In the genomic region with DNA sequence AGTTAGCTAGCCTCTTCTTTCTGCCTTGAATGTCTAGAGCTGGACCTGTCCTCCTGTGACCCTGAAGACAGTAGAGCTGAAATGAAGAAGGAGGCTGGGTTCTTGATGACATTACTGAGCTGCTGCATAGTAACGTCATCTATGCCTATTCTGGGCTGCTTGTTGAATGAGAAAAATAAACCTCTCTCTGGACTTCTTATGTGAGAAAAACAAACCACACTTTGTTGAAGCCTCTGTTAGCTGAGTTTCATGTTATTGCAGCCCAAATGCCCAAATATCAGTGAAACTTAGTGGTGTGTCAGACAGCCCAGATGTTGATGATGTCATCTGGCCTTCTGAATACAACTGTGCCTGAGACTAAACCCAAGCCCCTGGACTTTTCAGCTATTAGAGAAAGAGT, we compare ENCODE assay signal across 8 cellular contexts.
DNase-seq lines count a peak whose midpoint lies in the region; ATAC-seq and TF ChIP-seq lines count a peak whose summit lies in the region.

No MANE protein-coding gene starts in this region.

- no peak for TF ChIP-seq POLR2A in transverse colon (IDR thresholded peaks at IDR 0.05)

- peaks cover 2% of the 10 kb centered on the region for H3K27me3 Mint-ChIP-seq in activated T-helper 2 cell treated with anti-CD3 and anti-CD28 coated beads, Interferon-gamma antibody, Interleukin-2, Interleukin-4, amounts not matched to agents 10 μg/mL and 5 μg/mL and 100 μg/mL, durations not matched to agents 14 hours and 24 hours and 36 hours (ENCODE audit: low read depth)

- H3K4me1 Mint-ChIP-seq in activated T-helper 2 cell treated with anti-CD3 and anti-CD28 coated beads, Interferon-gamma antibody, Interleukin-2, Interleukin-4, amounts not matched to agents 10 μg/mL and 5 μg/mL and 100 μg/mL, durations not matched to agents 14 hours and 24 hours and 36 hours (ENCODE audit: low read depth) = peaks cover 38% of the 10 kb centered on the region

- 55% methylated on average over 1 of the region's 1 CpG; no CpG with 5 or more reads in 1 of the 2 donors for WGBS in transverse colon (ENCODE audit: low coverage in 1 of 2), 2 donors

- in situ Hi-C loops in transverse colon (cut with MboI; ENCODE audit: low pct_ligation_motif_present in 1 of 4, low pct_unique_long_range_greater_than_20kb in 1 of 4, low sequenced_read_pairs in 3 of 4) = loop anchor here (10.0 to 25.0 kb wide), 7 partner anchors 245 to 895 kb away; a partner anchor contains a TSS

- no peak for DNase-seq in activated T-helper 2 cell treated with anti-CD3 and anti-CD28 coated beads, Interferon-gamma antibody, Interleukin-2, Interleukin-4, amounts not matched to agents 10 μg/mL and 5 μg/mL and 100 μg/mL, durations not matched to agents 14 hours and 24 hours and 36 hours (ENCODE audit: low spot score)
- peak; percentile 95 for DNase-seq in pons (ENCODE audit: low spot score)
- no peak for DNase-seq in RWPE1 (ENCODE audit: low spot score)
- no peak for DNase-seq in amniotic stem cell (lab: John Stamatoyannopoulos, UW)
- DNase-seq in omental fat pad (ENCODE audit: low spot score) = no peak
- no peak for DNase-seq in transverse colon

- H3K4me3 Mint-ChIP-seq in activated T-helper 2 cell treated with anti-CD3 and anti-CD28 coated beads, Interferon-gamma antibody, Interleukin-2, Interleukin-4, amounts not matched to agents 10 μg/mL and 5 μg/mL and 100 μg/mL, durations not matched to agents 14 hours and 24 hours and 36 hours (ENCODE audit: low read depth) = peak overlapping the region; percentile 38

- H3K27ac Mint-ChIP-seq in activated T-helper 2 cell treated with anti-CD3 and anti-CD28 coated beads, Interferon-gamma antibody, Interleukin-2, Interleukin-4, amounts not matched to agents 10 μg/mL and 5 μg/mL and 100 μg/mL, durations not matched to agents 14 hours and 24 hours and 36 hours = peak overlapping the region; percentile 67

- H3K9me3 ChIP-seq in transverse colon = no peaks in the 10 kb centered on the region

- CTCF ChIA-PET in RWPE1 (lab: Yijun Ruan, JAX) = interaction anchor here (0.6 kb wide), 1 partner anchor 697 kb away, joined by 4 read pairs; no protein-coding TSS in a partner anchor

- ATAC-seq in GM19043 (IDR thresholded peaks at IDR 0.05; ENCODE audit: low read depth, unreplicated experiment) (peak; percentile 86), HG02884 (IDR thresholded peaks at IDR 0.05; ENCODE audit: unreplicated experiment) (peak; percentile 77), omental fat pad (ENCODE audit: low FRiP score) (no peak)

- H3K36me3 Mint-ChIP-seq in activated T-helper 2 cell treated with anti-CD3 and anti-CD28 coated beads, Interferon-gamma antibody, Interleukin-2, Interleukin-4, amounts not matched to agents 10 μg/mL and 5 μg/mL and 100 μg/mL, durations not matched to agents 14 hours and 24 hours and 36 hours (ENCODE audit: low read depth) = no peaks in the 10 kb centered on the region

- no peak overlapping the region for H3K4me3 ChIP-seq in transverse colon

- POLR2A ChIA-PET in RWPE1 (lab: Yijun Ruan, JAX; ENCODE audit: low non-redundant PET) = interaction anchor here (0.6 kb wide), 1 partner anchor 190 kb away, joined by 3 read pairs; no protein-coding TSS in a partner anchor

- H3K9me3 Mint-ChIP-seq in activated T-helper 2 cell treated with anti-CD3 and anti-CD28 coated beads, Interferon-gamma antibody, Interleukin-2, Interleukin-4, amounts not matched to agents 10 μg/mL and 5 μg/mL and 100 μg/mL, durations not matched to agents 14 hours and 24 hours and 36 hours = no peaks in the 10 kb centered on the region

- H3K27ac ChIP-seq in RWPE1 (no peak overlapping the region), transverse colon (peak overlapping the region in 2 of 4 donors; percentile 29 to 32)

- TF ChIP-seq CTCF in RWPE1 (conservative IDR thresholded peaks at IDR 0.05; ENCODE audit: low read depth) = no peak
- TF ChIP-seq CTCF in omental fat pad (IDR thresholded peaks at IDR 0.05) = no peak
- no peak for TF ChIP-seq CTCF in transverse colon (IDR thresholded peaks at IDR 0.05)

- TF ChIP-seq EP300 in transverse colon (IDR thresholded peaks at IDR 0.05; ENCODE audit: low read depth) = no peak

- intact Hi-C loops in activated T-helper 2 cell treated with anti-CD3 and anti-CD28 coated beads, Interferon-gamma antibody, Interleukin-2, Interleukin-4, amounts not matched to agents 10 μg/mL and 5 μg/mL and 100 μg/mL, durations not matched to agents 14 hours and 24 hours and 36 hours (cut with micrococcal nuclease) = loop anchor here (1.0 to 5.0 kb wide), 3 partner anchors 11 to 308 kb away; no protein-coding TSS in a partner anchor
- intact Hi-C loops in transverse colon (cut with DNase I; ENCODE audit: low total_unique reads) = loop anchor here (10.0 kb wide), 2 partner anchors 655 to 785 kb away; no protein-coding TSS in a partner anchor

- H3K36me3 ChIP-seq in transverse colon = no peaks in the 10 kb centered on the region

- H3K27me3 ChIP-seq in transverse colon = peaks cover 19% of the 10 kb centered on the region

- peaks cover 0 to 10% (median 4%) of the 10 kb centered on the region in 4 donors for H3K4me1 ChIP-seq in transverse colon
